1 cellular context compared by ENCODE assay signal in the genomic region with DNA sequence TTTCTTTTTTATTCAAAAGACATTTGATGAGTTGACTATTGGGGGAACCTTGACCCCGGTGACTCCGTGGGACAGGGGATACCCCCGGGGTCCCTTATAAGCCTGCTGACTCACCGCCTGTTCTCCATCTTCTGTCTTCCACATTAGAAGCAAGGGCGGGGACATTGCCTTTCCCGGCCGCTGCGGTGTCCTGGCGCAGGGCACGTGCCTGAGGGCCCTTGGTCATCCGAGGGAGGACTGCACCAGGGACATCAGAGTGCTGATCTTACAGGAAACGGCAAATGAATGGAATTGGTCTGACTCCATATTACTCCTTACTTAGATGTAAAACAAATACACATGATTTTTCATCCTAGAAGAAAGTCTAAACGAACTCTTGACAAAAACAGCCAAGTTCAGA.
A peak's percentile ranks its signal among the peaks of the same experiment; 100 is the strongest.
TF ChIP-seq lines count a peak whose summit lies in the region.

No MANE protein-coding gene starts in this region.

TF ChIP-seq in K562, 482 proteins besides CTCF, POLR2A, EP300 and RAD21 (continued from another document and continues in another):
- no peak for TF ChIP-seq ARID3B (CRISPR knock-in tag; IDR thresholded peaks at IDR 0.05; ENCODE audit: borderline replicate concordance)
- TF ChIP-seq RBM22 (IDR thresholded peaks at IDR 0.05; ENCODE audit: low read depth, low read length, poor library complexity, severe bottlenecking) = no peak
- TF ChIP-seq MTF1 (CRISPR knock-in tag; IDR thresholded peaks at IDR 0.05; ENCODE audit: borderline replicate concordance) = no peak
- TF ChIP-seq FOXO4 (CRISPR knock-in tag; IDR thresholded peaks at IDR 0.05) = no peak
- TF ChIP-seq TSC22D4 (tag; IDR thresholded peaks at IDR 0.05) = no peak
- no peak for TF ChIP-seq SP2 (IDR thresholded peaks at IDR 0.05; ENCODE audit: extremely low read depth, low read depth, low read length, poor library complexity, severe bottlenecking)
- TF ChIP-seq C11orf30 (IDR thresholded peaks at IDR 0.05; ENCODE audit: low read depth) = no peak
- TF ChIP-seq CBX3 (IDR thresholded peaks at IDR 0.05; ENCODE audit: borderline replicate concordance in 1 of 2, low read length in 2 of 2) = no peak
- no peak for TF ChIP-seq POLR3G (IDR thresholded peaks at IDR 0.05; ENCODE audit: extremely low read depth, insufficient read length, insufficient replicate concordance)
- TF ChIP-seq SRSF1 (IDR thresholded peaks at IDR 0.05; ENCODE audit: low read depth, low read length) = no peak
- TF ChIP-seq NFYB (IDR thresholded peaks at IDR 0.05; ENCODE audit: extremely low read depth, insufficient read length) = no peak
- TF ChIP-seq BDP1 (IDR thresholded peaks at IDR 0.05; ENCODE audit: insufficient read depth, insufficient read length) = no peak
- TF ChIP-seq MEIS2 (IDR thresholded peaks at IDR 0.05; ENCODE audit: partially characterized antibody) = no peak
- no peak for TF ChIP-seq PHB (CRISPR knock-in tag; IDR thresholded peaks at IDR 0.05)
- no peak for TF ChIP-seq TFAP4 (CRISPR knock-in tag; IDR thresholded peaks at IDR 0.05; ENCODE audit: borderline replicate concordance)
- peak; percentile 99 for TF ChIP-seq BHLHE40 (IDR thresholded peaks at IDR 0.05; ENCODE audit: low read length)
- no peak for TF ChIP-seq ARID1B (IDR thresholded peaks at IDR 0.05)
- no peak for TF ChIP-seq ZNF143 (CRISPR knock-in tag; IDR thresholded peaks at IDR 0.05)
- TF ChIP-seq, protein P1, sequence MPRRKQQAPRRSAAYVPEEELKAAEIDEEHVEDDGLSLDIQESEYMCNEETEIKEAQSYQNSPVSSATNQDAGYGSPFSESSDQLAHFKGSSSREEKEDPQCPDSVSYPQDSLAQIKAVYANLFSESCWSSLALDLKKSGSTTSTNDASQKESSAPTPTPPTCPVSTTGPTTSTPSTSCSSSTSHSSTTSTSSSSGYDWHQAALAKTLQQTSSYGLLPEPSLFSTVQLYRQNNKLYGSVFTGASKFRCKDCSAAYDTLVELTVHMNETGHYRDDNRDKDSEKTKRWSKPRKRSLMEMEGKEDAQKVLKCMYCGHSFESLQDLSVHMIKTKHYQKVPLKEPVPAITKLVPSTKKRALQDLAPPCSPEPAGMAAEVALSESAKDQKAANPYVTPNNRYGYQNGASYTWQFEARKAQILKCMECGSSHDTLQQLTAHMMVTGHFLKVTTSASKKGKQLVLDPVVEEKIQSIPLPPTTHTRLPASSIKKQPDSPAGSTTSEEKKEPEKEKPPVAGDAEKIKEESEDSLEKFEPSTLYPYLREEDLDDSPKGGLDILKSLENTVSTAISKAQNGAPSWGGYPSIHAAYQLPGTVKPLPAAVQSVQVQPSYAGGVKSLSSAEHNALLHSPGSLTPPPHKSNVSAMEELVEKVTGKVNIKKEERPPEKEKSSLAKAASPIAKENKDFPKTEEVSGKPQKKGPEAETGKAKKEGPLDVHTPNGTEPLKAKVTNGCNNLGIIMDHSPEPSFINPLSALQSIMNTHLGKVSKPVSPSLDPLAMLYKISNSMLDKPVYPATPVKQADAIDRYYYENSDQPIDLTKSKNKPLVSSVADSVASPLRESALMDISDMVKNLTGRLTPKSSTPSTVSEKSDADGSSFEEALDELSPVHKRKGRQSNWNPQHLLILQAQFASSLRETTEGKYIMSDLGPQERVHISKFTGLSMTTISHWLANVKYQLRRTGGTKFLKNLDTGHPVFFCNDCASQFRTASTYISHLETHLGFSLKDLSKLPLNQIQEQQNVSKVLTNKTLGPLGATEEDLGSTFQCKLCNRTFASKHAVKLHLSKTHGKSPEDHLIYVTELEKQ (CRISPR knock-in tag; IDR thresholded peaks at IDR 0.05) = no peak
- TF ChIP-seq ZNF316 (IDR thresholded peaks at IDR 0.05) = no peak
- TF ChIP-seq POLR2H (tag; IDR thresholded peaks at IDR 0.05; ENCODE audit: low read depth) = no peak
- TF ChIP-seq PKNOX1 (IDR thresholded peaks at IDR 0.05) = no peak
- no peak for TF ChIP-seq COPS2 (conservative IDR thresholded peaks at IDR 0.05)
- no peak for TF ChIP-seq NFE2L1 (tag; IDR thresholded peaks at IDR 0.05; ENCODE audit: borderline replicate concordance, low read depth)
- no peak for TF ChIP-seq NR2C1 (IDR thresholded peaks at IDR 0.05)
- TF ChIP-seq NR2C1 (tag; IDR thresholded peaks at IDR 0.05) = no peak
- TF ChIP-seq CBX2 (IDR thresholded peaks at IDR 0.05; ENCODE audit: insufficient read depth, low read length, poor library complexity, severe bottlenecking) = no peak
- TF ChIP-seq BRD4 (IDR thresholded peaks at IDR 0.05) = no peak
- no peak for TF ChIP-seq ILF3 (IDR thresholded peaks at IDR 0.05; ENCODE audit: borderline replicate concordance)
- TF ChIP-seq E2F3 (CRISPR knock-in tag; IDR thresholded peaks at IDR 0.05) = no peak
- TF ChIP-seq ELK3 (CRISPR knock-in tag; IDR thresholded peaks at IDR 0.05) = no peak
- TF ChIP-seq IFI16 (CRISPR knock-in tag; IDR thresholded peaks at IDR 0.05) = no peak
- TF ChIP-seq, protein P2, sequence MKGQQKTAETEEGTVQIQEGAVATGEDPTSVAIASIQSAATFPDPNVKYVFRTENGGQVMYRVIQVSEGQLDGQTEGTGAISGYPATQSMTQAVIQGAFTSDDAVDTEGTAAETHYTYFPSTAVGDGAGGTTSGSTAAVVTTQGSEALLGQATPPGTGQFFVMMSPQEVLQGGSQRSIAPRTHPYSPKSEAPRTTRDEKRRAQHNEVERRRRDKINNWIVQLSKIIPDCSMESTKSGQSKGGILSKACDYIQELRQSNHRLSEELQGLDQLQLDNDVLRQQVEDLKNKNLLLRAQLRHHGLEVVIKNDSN (CRISPR knock-in tag; IDR thresholded peaks at IDR 0.05) = peak; percentile 37
- no peak for TF ChIP-seq TAF7 (tag; IDR thresholded peaks at IDR 0.05)
- no peak for TF ChIP-seq RBM25 (IDR thresholded peaks at IDR 0.05; ENCODE audit: low read depth, low read length, severe bottlenecking)
- no peak for TF ChIP-seq ZNF586 (CRISPR knock-in tag; conservative IDR thresholded peaks at IDR 0.05)
- no peak for TF ChIP-seq ZBTB12 (CRISPR knock-in tag; IDR thresholded peaks at IDR 0.05)
- TF ChIP-seq STAT5B (CRISPR knock-in tag; IDR thresholded peaks at IDR 0.05) = no peak
- TF ChIP-seq E2F6 (IDR thresholded peaks at IDR 0.05; ENCODE audit: borderline replicate concordance in 1 of 2, extremely low read depth in 1 of 2, insufficient read depth in 1 of 2, insufficient read length in 1 of 2, low read depth in 1 of 2, low read length in 1 of 2, poor library complexity in 1 of 2, severe bottlenecking in 1 of 2) = peak in 1 of 2 experiments; percentile 66
- TF ChIP-seq ZC3H4 (CRISPR knock-in tag; IDR thresholded peaks at IDR 0.05; ENCODE audit: borderline replicate concordance) = no peak
- TF ChIP-seq NBN (IDR thresholded peaks at IDR 0.05; ENCODE audit: low read depth) = no peak
- TF ChIP-seq NR3C1 (CRISPR knock-in tag; IDR thresholded peaks at IDR 0.05) = no peak
- TF ChIP-seq, protein P3, sequence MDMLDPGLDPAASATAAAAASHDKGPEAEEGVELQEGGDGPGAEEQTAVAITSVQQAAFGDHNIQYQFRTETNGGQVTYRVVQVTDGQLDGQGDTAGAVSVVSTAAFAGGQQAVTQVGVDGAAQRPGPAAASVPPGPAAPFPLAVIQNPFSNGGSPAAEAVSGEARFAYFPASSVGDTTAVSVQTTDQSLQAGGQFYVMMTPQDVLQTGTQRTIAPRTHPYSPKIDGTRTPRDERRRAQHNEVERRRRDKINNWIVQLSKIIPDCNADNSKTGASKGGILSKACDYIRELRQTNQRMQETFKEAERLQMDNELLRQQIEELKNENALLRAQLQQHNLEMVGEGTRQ (CRISPR knock-in tag; IDR thresholded peaks at IDR 0.05) = peak; percentile 20
- TF ChIP-seq, protein P4, sequence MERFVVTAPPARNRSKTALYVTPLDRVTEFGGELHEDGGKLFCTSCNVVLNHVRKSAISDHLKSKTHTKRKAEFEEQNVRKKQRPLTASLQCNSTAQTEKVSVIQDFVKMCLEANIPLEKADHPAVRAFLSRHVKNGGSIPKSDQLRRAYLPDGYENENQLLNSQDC (CRISPR knock-in tag; IDR thresholded peaks at IDR 0.05) = no peak
- TF ChIP-seq, protein P5, sequence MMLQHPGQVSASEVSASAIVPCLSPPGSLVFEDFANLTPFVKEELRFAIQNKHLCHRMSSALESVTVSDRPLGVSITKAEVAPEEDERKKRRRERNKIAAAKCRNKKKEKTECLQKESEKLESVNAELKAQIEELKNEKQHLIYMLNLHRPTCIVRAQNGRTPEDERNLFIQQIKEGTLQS (IDR thresholded peaks at IDR 0.05) = no peak
- TF ChIP-seq, protein P5 (CRISPR knock-in tag; conservative IDR thresholded peaks at IDR 0.05) = no peak
- TF ChIP-seq ATF1 (CRISPR knock-in tag; IDR thresholded peaks at IDR 0.05) = no peak
- no peak for TF ChIP-seq ATF1 (tag; IDR thresholded peaks at IDR 0.05)
- no peak for TF ChIP-seq HDAC1 (IDR thresholded peaks at IDR 0.05)
- no peak for TF ChIP-seq FOXA1 (IDR thresholded peaks at IDR 0.05; ENCODE audit: borderline replicate concordance)
- TF ChIP-seq ZNF263 (CRISPR knock-in tag; IDR thresholded peaks at IDR 0.05; ENCODE audit: borderline replicate concordance) = peak; percentile 78; the same call in 1 of the 2 replicates
- TF ChIP-seq KLF13 (tag; IDR thresholded peaks at IDR 0.05; ENCODE audit: borderline replicate concordance, low read depth) = no peak
- no peak for TF ChIP-seq CBFA2T2 (conservative IDR thresholded peaks at IDR 0.05)
- no peak for TF ChIP-seq NFE2 (IDR thresholded peaks at IDR 0.05; ENCODE audit: low read depth)
- TF ChIP-seq NR0B1 (IDR thresholded peaks at IDR 0.05; ENCODE audit: partially characterized antibody) = no peak
